10 cellular contexts compared by ENCODE assay signal in genomic region chr1:7389201-7389785, GRCh38.
DNase-seq lines count a peak whose midpoint lies in the region; ATAC-seq and TF ChIP-seq lines count a peak whose summit lies in the region.
"Had no signal": no experiment of that assay in that cellular context is flagged by ENCODE, and none has a peak within 500 bp of the region (broad histone marks: within the 10 kb centered on the region; RNA-seq: fewer than 3 reads in every experiment).

No MANE protein-coding gene starts in this region.

- H3K36me3 ChIP-seq in BLaER1 treated with 17β-estradiol and CSF1 and Interleukin-3, amounts not matched to agents 10 nM and 100 nM = no peaks in the 10 kb centered on the region
- H3K36me3 ChIP-seq in cardiac muscle cell (no peaks in the 10 kb centered on the region), rectal smooth muscle tissue (ENCODE audit: control insufficient read depth, insufficient read depth, low read length) (no peaks in the 10 kb centered on the region)

- ATAC-seq in SK-N-SH treated with all-trans-retinoic acid at 6 μM for 48 hours = peak; percentile 59

- no peaks in the 10 kb centered on the region for H4K20me1 ChIP-seq in BLaER1 treated with 17β-estradiol and CSF1 and Interleukin-3, amounts not matched to agents 10 nM and 100 nM

- H3K4me1 ChIP-seq in BLaER1 treated with 17β-estradiol and CSF1 and Interleukin-3, amounts not matched to agents 10 nM and 100 nM = peaks cover 20 to 36% (median 27%) of the 10 kb centered on the region in 10 experiments
- H3K4me1 ChIP-seq in cardiac muscle cell (ENCODE audit: low read depth) (peaks cover 5% of the 10 kb centered on the region), rectal smooth muscle tissue (ENCODE audit: control insufficient read depth, insufficient read depth, low read length) (peaks cover 12% of the 10 kb centered on the region)

- no peak for TF ChIP-seq CTCF in cardiac muscle cell (IDR thresholded peaks at IDR 0.05; ENCODE audit: low read depth, low read length)

- H3K27ac ChIP-seq in BLaER1 treated with 17β-estradiol and CSF1 and Interleukin-3, amounts not matched to agents 10 nM and 100 nM = peak overlapping the region in 8 of 11 experiments; percentile 43 to 82 (median 66); a peak in 15 of 22 replicates
- H3K27ac ChIP-seq in cardiac muscle cell (peak overlapping the region; percentile 3), rectal smooth muscle tissue (ENCODE audit: low read depth, low read length) (no peak overlapping the region)
- H3K27ac ChIP-seq: HL-60 had no signal

- H3K27me3 ChIP-seq in BLaER1 treated with 17β-estradiol and CSF1 and Interleukin-3, amounts not matched to agents 10 nM and 100 nM = no peaks in the 10 kb centered on the region
- H3K27me3 ChIP-seq in cardiac muscle cell = no peaks in the 10 kb centered on the region
- no peaks in the 10 kb centered on the region for H3K27me3 ChIP-seq in rectal smooth muscle tissue (ENCODE audit: control insufficient read depth, insufficient read depth, low read length)

- peak in 1 of 2 donors; percentile 11 for DNase-seq in cardiac muscle cell (ENCODE audit: low read depth in 1 of 2, low spot score in 1 of 2)
- DNase-seq in iPS-NIHi11 (ENCODE audit: low spot score) = no peak
- no peak for DNase-seq in putamen (ENCODE audit: low spot score)
- DNase-seq in cerebellum (ENCODE audit: low spot score) = no peak
- DNase-seq in NCI-H2171 (lab: John Stamatoyannopoulos, UW) = no peak
- DNase-seq: DMS 273 treated with DMSO at 0.1 percent for 48 hours had no signal

- H3K9ac ChIP-seq in BLaER1 treated with 17β-estradiol and CSF1 and Interleukin-3, amounts not matched to agents 10 nM and 100 nM = peak overlapping the region; percentile 27 to 71 (median 51); a peak in 16 of 22 replicates
- H3K9ac ChIP-seq in rectal smooth muscle tissue (ENCODE audit: low read length) = no peak overlapping the region

- H3K4me3 ChIP-seq in BLaER1 treated with 17β-estradiol and CSF1 and Interleukin-3, amounts not matched to agents 10 nM and 100 nM = peak overlapping the region in 3 of 10 experiments; percentile 2 to 25 (median 13); a peak in 4 of 20 replicates
- H3K4me3 ChIP-seq in cardiac muscle cell (no peak overlapping the region), rectal smooth muscle tissue (ENCODE audit: low read length) (peak overlapping the region; percentile 11)

- no peaks in the 10 kb centered on the region for H3K9me3 ChIP-seq in BLaER1 treated with 17β-estradiol and CSF1 and Interleukin-3, amounts not matched to agents 10 nM and 100 nM (replicated peaks in 1 of 11)
- H3K9me3 ChIP-seq in cardiac muscle cell (ENCODE audit: low read depth) = no peaks in the 10 kb centered on the region

- H3K4me2 ChIP-seq in BLaER1 treated with 17β-estradiol and CSF1 and Interleukin-3, amounts not matched to agents 10 nM and 100 nM = peak overlapping the region; percentile 58 to 85 (median 75)

TF ChIP-seq in SK-N-SH treated with all-trans-retinoic acid at 6 μM for 48 hours, 23 proteins besides CTCF, POLR2A, EP300 and RAD21:
- no peak for TF ChIP-seq ARNTL (CRISPR knock-in tag; IDR thresholded peaks at IDR 0.05; ENCODE audit: borderline replicate concordance, low read depth)
- no peak for TF ChIP-seq ZFP30 (CRISPR knock-in tag; IDR thresholded peaks at IDR 0.05)
- TF ChIP-seq ZFP3 (CRISPR knock-in tag; IDR thresholded peaks at IDR 0.05) = no peak
- no peak for TF ChIP-seq CREB5 (CRISPR knock-in tag; IDR thresholded peaks at IDR 0.05; ENCODE audit: low read depth)
- TF ChIP-seq ZNF70 (CRISPR knock-in tag; IDR thresholded peaks at IDR 0.05) = no peak
- TF ChIP-seq TCF4 (CRISPR knock-in tag; IDR thresholded peaks at IDR 0.05; ENCODE audit: borderline replicate concordance) = no peak
- TF ChIP-seq ZNF8 (CRISPR knock-in tag; IDR thresholded peaks at IDR 0.05) = no peak
- no peak for TF ChIP-seq TSHZ2 (CRISPR knock-in tag; IDR thresholded peaks at IDR 0.05)
- TF ChIP-seq GLIS3 (CRISPR knock-in tag; IDR thresholded peaks at IDR 0.05) = no peak
- no peak for TF ChIP-seq ZNF565 (CRISPR knock-in tag; conservative IDR thresholded peaks at IDR 0.05; ENCODE audit: low read depth)
- TF ChIP-seq PATZ1 (CRISPR knock-in tag; IDR thresholded peaks at IDR 0.05; ENCODE audit: borderline replicate concordance) = no peak
- no peak for TF ChIP-seq ISL1 (CRISPR knock-in tag; IDR thresholded peaks at IDR 0.05)
- TF ChIP-seq BACH2 (CRISPR knock-in tag; IDR thresholded peaks at IDR 0.05; ENCODE audit: borderline replicate concordance) = no peak
- TF ChIP-seq CSRNP3 (CRISPR knock-in tag; IDR thresholded peaks at IDR 0.05) = no peak
- TF ChIP-seq POU6F1 (CRISPR knock-in tag; IDR thresholded peaks at IDR 0.05; ENCODE audit: borderline replicate concordance, low read depth) = no peak
- TF ChIP-seq OSR1 (CRISPR knock-in tag; IDR thresholded peaks at IDR 0.05) = no peak
